15 cellular contexts compared by ENCODE assay signal in the genomic region with DNA sequence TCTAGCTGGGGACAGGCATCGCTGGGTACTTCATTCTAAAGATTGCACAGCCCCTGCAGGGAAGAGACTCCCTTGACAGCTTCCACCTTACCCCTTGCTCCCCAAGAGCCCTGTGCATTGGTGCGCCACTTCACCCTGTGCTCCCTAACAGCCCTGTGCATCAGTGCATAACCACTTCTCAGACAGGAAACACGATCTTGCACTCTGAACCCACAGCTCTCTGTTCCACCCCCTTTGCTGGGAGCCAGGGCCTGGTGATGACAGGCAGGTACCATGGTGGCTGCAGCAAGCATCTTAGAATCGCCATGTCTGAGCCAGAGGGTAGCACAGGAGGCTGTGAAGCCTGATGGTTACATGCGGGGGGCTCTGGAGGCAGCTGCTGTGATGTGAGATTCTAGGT. TPM values are rescaled to one million over a fixed set of nuclear protein-coding genes. Genes with fewer than 3 reads are reported as not detected.
DNase-seq lines count a peak whose midpoint lies in the region; ATAC-seq and TF ChIP-seq lines count a peak whose summit lies in the region.
"Had no signal": no experiment of that assay in that cellular context is flagged by ENCODE, and none has a peak within 500 bp of the region (broad histone marks: within the 10 kb centered on the region; RNA-seq: fewer than 3 reads in every experiment).

No MANE protein-coding gene starts in this region.

- peak overlapping the region; percentile 64 for H3K9ac ChIP-seq in Karpas-422 (ENCODE audit: low read length)
- H3K9ac ChIP-seq in neuronal stem cell (ENCODE audit: low read depth, low read length, poor library complexity) = no peak overlapping the region

- H3K27me3 ChIP-seq in Karpas-422 (ENCODE audit: low read length) = no peaks in the 10 kb centered on the region
- peaks cover 0 to 3% (median 0%) of the 10 kb centered on the region in 3 experiments for H3K27me3 ChIP-seq in neuronal stem cell (ENCODE audit: control insufficient read depth in 3 of 3, insufficient read depth in 3 of 3, low read depth in 1 of 3, low read length in 3 of 3)
- H3K27me3 ChIP-seq: thyroid gland had no signal

- H3K23ac ChIP-seq in neuronal stem cell (ENCODE audit: low read depth, low read length, poor library complexity) = peak overlapping the region; percentile 32

- H3K4me1 Mint-ChIP-seq in T-helper 17 cell = peaks cover 5% of the 10 kb centered on the region

- H3K9me2 ChIP-seq in Karpas-422 (replicated peaks; ENCODE audit: insufficient read depth, low read length) = no peaks in the 10 kb centered on the region

- H3K9me3 ChIP-seq in HEK293 (ENCODE audit: control insufficient read depth, insufficient read depth, low read depth, low read length) (no peaks in the 10 kb centered on the region), Karpas-422 (ENCODE audit: low read length) (no peaks in the 10 kb centered on the region), neuronal stem cell (replicated peaks in 1 of 2; ENCODE audit: control insufficient read depth in 2 of 2, insufficient read depth in 1 of 2, low read depth in 1 of 2, low read length in 2 of 2) (no peaks in the 10 kb centered on the region), T-helper 17 cell (ENCODE audit: control insufficient read depth, low read length, poor library complexity, severe bottlenecking) (no peaks in the 10 kb centered on the region)
- H3K9me3 ChIP-seq: thyroid gland had no signal

- peaks cover 24% of the 10 kb centered on the region for H3K27me3 Mint-ChIP-seq in T-helper 17 cell

- H3K4me3 ChIP-seq in HEK293 (ENCODE audit: low read depth, low read length) (no peak overlapping the region), Karpas-422 (ENCODE audit: low read length) (peak overlapping the region; percentile 47; the same call in 1 of the 2 replicates), neuronal stem cell (ENCODE audit: low read length in 2 of 2) (no peak overlapping the region)
- H3K4me3 ChIP-seq: thyroid gland had no signal

- no peak overlapping the region for H3K4me3 Mint-ChIP-seq in T-helper 17 cell
- H3K4me3 Mint-ChIP-seq: activated naive CD8-positive, alpha-beta T cell treated with anti-CD3 and anti-CD28 coated beads, Interleukin-2, amount 50 U/mL, for 24 hours; dendritic cell treated with granulocyte-macrophage colony-stimulating factor and Interleukin-4, amounts not matched to agents 40 ng/mL and 50 ng/mL, for 4 days had no signal

- no peak overlapping the region for H3K4ac ChIP-seq in neuronal stem cell (ENCODE audit: low read length)

- no peaks in the 10 kb centered on the region for H3K79me2 ChIP-seq in Karpas-422 (ENCODE audit: low read length)

- H3K27ac ChIP-seq in HEK293 (ENCODE audit: extremely low read depth, low read depth, low read length) = no peak overlapping the region
- peak overlapping the region; percentile 98 for H3K27ac ChIP-seq in Karpas-422 (ENCODE audit: low read length)
- H3K27ac ChIP-seq in neuronal stem cell (replicated peaks; ENCODE audit: low read length) = no peak overlapping the region
- no peak overlapping the region for H3K27ac ChIP-seq in substantia nigra (ENCODE audit: low read depth, low read length, poor library complexity, severe bottlenecking)
- H3K27ac ChIP-seq: HL-60, thyroid gland had no signal

- H3K18ac ChIP-seq in neuronal stem cell (ENCODE audit: low read length) = peak overlapping the region; percentile 15

- ATAC-seq in GM18867 (IDR thresholded peaks at IDR 0.05; ENCODE audit: unreplicated experiment) (peak; percentile 87), T-helper 17 cell (no peak)
- ATAC-seq: activated naive CD8-positive, alpha-beta T cell treated with anti-CD3 and anti-CD28 coated beads, Interleukin-2, amount 50 U/mL, for 24 hours had no signal

- DNase-seq in Karpas-422 = peak; percentile 95
- no peak for DNase-seq in neuronal stem cell (ENCODE audit: low spot score)
- DNase-seq in T-helper 17 cell = no peak
- no peak for DNase-seq in AG20443 (ENCODE audit: low spot score)
- DNase-seq in substantia nigra (lab: John Stamatoyannopoulos, UW) = no peak
- DNase-seq: activated naive CD8-positive, alpha-beta T cell treated with anti-CD3 and anti-CD28 coated beads, Interleukin-2, amount 50 U/mL, for 24 hours; Calu3; NCI-H226; T-helper 9 cell; thyroid gland had no signal

- POLR2A ChIA-PET in HEK293 (lab: Yijun Ruan, JAX) = no interaction called here

- H2BK120ac ChIP-seq in neuronal stem cell (ENCODE audit: low read depth, low read length) = no peak overlapping the region

- H3K4me2 ChIP-seq in Karpas-422 (ENCODE audit: low read depth, low read length, poor library complexity, severe bottlenecking) = peak overlapping the region; percentile 68
- H3K4me2 ChIP-seq in neuronal stem cell (ENCODE audit: insufficient read depth, low read length, poor library complexity, severe bottlenecking) = no peak overlapping the region

- H4K8ac ChIP-seq in neuronal stem cell (ENCODE audit: low read depth, low read length) = no peak overlapping the region

- H2AFZ ChIP-seq in Karpas-422 (ENCODE audit: low read length) (no peak overlapping the region), neuronal stem cell (ENCODE audit: low read length) (no peak overlapping the region)

- no peak overlapping the region for H4K91ac ChIP-seq in neuronal stem cell (ENCODE audit: low read depth, low read length, poor library complexity)

- no peak overlapping the region for H3K14ac ChIP-seq in neuronal stem cell (ENCODE audit: low read length)

- H2BK5ac ChIP-seq in neuronal stem cell (ENCODE audit: low read length) = peak overlapping the region; percentile 49

- H3K79me1 ChIP-seq in neuronal stem cell (ENCODE audit: low read depth, low read length) = peaks cover 17% of the 10 kb centered on the region

- WGBS in neuronal stem cell (ENCODE audit: extremely low coverage in 2 of 2, insufficient read length in 2 of 2, insufficient replicate concordance in 1 of 2), 2 donors = no CpG with 5 or more reads among the region's 5 CpGs

- H2AK5ac ChIP-seq in neuronal stem cell (ENCODE audit: low read depth, low read length) = no peak overlapping the region

- H2BK15ac ChIP-seq in neuronal stem cell (ENCODE audit: low read length) = no peak overlapping the region

- no peak overlapping the region for H3K27ac Mint-ChIP-seq in T-helper 17 cell
- H3K27ac Mint-ChIP-seq: activated naive CD8-positive, alpha-beta T cell treated with anti-CD3 and anti-CD28 coated beads, Interleukin-2, amount 50 U/mL, for 24 hours; dendritic cell treated with granulocyte-macrophage colony-stimulating factor and Interleukin-4, amounts not matched to agents 40 ng/mL and 50 ng/mL, for 4 days had no signal

- TF ChIP-seq CTCF in HEK293 (tag by site-specific recombination; IDR thresholded peaks at IDR 0.05) = no peak

- no peaks in the 10 kb centered on the region for H3K4me1 ChIP-seq in HEK293 (ENCODE audit: control insufficient read depth, insufficient read depth, low read length)
- peaks cover 87% of the 10 kb centered on the region for H3K4me1 ChIP-seq in Karpas-422 (ENCODE audit: low read length)
- peaks cover 18 to 24% of the 10 kb centered on the region in 2 donors for H3K4me1 ChIP-seq in neuronal stem cell (ENCODE audit: control insufficient read depth in 2 of 2, insufficient read depth in 1 of 2, low read depth in 1 of 2, low read length in 2 of 2)

- no peak overlapping the region for H2BK12ac ChIP-seq in neuronal stem cell (ENCODE audit: low read length)

- H3K36me3 ChIP-seq in HEK293 (ENCODE audit: control insufficient read depth in 2 of 2, insufficient read depth in 1 of 2, low read length in 2 of 2) (no peaks in the 10 kb centered on the region), Karpas-422 (ENCODE audit: insufficient read depth, low read length) (no peaks in the 10 kb centered on the region), neuronal stem cell (replicated peaks in 1 of 2; ENCODE audit: control insufficient read depth in 2 of 2, insufficient read depth in 2 of 2, low read length in 2 of 2) (peaks cover 0 to 5% of the 10 kb centered on the region in 2 donors)
- H3K36me3 ChIP-seq: thyroid gland had no signal

- CTCF ChIA-PET in HEK293 (lab: Yijun Ruan, JAX) = interaction anchor here (0.6 to 1.1 kb wide), 2 partner anchors 142 to 449 kb away, joined by 3 to 5 read pairs; no protein-coding TSS in a partner anchor

- peaks cover 4% of the 10 kb centered on the region for H3K36me3 Mint-ChIP-seq in T-helper 17 cell (ENCODE audit: low read depth)

- no peaks in the 10 kb centered on the region for H4K20me1 ChIP-seq in Karpas-422 (ENCODE audit: insufficient read depth, low read depth, low read length)

TF ChIP-seq in HEK293, 187 proteins besides CTCF, POLR2A, EP300 and RAD21:
- TF ChIP-seq ZNF132 (tag by site-specific recombination; IDR thresholded peaks at IDR 0.05; ENCODE audit: borderline replicate concordance) (no peak), ZNF600 (tag by site-specific recombination; IDR thresholded peaks at IDR 0.05) (peak; percentile 46)
- TF ChIP-seq, protein P1, sequence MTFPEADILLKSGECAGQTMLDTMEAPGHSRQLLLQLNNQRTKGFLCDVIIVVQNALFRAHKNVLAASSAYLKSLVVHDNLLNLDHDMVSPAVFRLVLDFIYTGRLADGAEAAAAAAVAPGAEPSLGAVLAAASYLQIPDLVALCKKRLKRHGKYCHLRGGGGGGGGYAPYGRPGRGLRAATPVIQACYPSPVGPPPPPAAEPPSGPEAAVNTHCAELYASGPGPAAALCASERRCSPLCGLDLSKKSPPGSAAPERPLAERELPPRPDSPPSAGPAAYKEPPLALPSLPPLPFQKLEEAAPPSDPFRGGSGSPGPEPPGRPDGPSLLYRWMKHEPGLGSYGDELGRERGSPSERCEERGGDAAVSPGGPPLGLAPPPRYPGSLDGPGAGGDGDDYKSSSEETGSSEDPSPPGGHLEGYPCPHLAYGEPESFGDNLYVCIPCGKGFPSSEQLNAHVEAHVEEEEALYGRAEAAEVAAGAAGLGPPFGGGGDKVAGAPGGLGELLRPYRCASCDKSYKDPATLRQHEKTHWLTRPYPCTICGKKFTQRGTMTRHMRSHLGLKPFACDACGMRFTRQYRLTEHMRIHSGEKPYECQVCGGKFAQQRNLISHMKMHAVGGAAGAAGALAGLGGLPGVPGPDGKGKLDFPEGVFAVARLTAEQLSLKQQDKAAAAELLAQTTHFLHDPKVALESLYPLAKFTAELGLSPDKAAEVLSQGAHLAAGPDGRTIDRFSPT (tag by site-specific recombination; IDR thresholded peaks at IDR 0.05) = no peak
- TF ChIP-seq, protein P2, sequence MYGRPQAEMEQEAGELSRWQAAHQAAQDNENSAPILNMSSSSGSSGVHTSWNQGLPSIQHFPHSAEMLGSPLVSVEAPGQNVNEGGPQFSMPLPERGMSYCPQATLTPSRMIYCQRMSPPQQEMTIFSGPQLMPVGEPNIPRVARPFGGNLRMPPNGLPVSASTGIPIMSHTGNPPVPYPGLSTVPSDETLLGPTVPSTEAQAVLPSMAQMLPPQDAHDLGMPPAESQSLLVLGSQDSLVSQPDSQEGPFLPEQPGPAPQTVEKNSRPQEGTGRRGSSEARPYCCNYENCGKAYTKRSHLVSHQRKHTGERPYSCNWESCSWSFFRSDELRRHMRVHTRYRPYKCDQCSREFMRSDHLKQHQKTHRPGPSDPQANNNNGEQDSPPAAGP (tag by site-specific recombination; IDR thresholded peaks at IDR 0.05) = no peak

RNA-seq across cellular contexts. Expression of a gene that starts 5.0 kb away (rescaled TPM):
- 0.36 TPM in 1 of 2 replicates, not detected in the other for total RNA-seq in Karpas-422 (2014; rRNA removed; shearing (Covaris generic); ENCODE audit: low replicate concordance)
- polyA plus RNA-seq in neuronal stem cell (2013, experiment 1 of 2) = 113 TPM
- polyA plus RNA-seq in neuronal stem cell (2013, experiment 2 of 2) = 113 TPM
- total RNA-seq in T-helper 17 cell = not detected
- total RNA-seq: MCF 10A had no signal
